Comparison of ENCODE assay signal across 1 cellular context in genomic region chr17:75846701-75847594, GRCh38.
TF ChIP-seq lines count a peak whose summit lies in the region.

No MANE protein-coding gene starts in this region.

TF ChIP-seq in HepG2, 621 proteins besides CTCF, POLR2A, EP300 and RAD21 (continued from another document and continues in another):
- TF ChIP-seq SNAPC4 (CRISPR knock-in tag; IDR thresholded peaks at IDR 0.05): 0 out of 2 replicates have a peak, but pooled peaks have one; percentile 72
- no peak for TF ChIP-seq ARID3A (IDR thresholded peaks at IDR 0.05; ENCODE audit: low read depth, low read length)
- TF ChIP-seq ZFAT (CRISPR knock-in tag; conservative IDR thresholded peaks at IDR 0.05): no peak
- no peak for TF ChIP-seq KIAA2018 (CRISPR knock-in tag; IDR thresholded peaks at IDR 0.05; ENCODE audit: borderline replicate concordance)
- TF ChIP-seq HOXA7 (CRISPR knock-in tag; IDR thresholded peaks at IDR 0.05): no peak; the same call in 1 of the 2 replicates
- TF ChIP-seq ARID5B (CRISPR knock-in tag; IDR thresholded peaks at IDR 0.05): peak; percentile 86; the same call in 1 of the 2 replicates
- peak; percentile 94 for TF ChIP-seq ZGPAT (CRISPR knock-in tag; IDR thresholded peaks at IDR 0.05)
- TF ChIP-seq MLLT10 (CRISPR knock-in tag; IDR thresholded peaks at IDR 0.05): no peak
- peak; percentile 91 for TF ChIP-seq CBFB (CRISPR knock-in tag; IDR thresholded peaks at IDR 0.05)
- peak; percentile 75; the same call in 1 of the 2 replicates for TF ChIP-seq HINFP (CRISPR knock-in tag; IDR thresholded peaks at IDR 0.05; ENCODE audit: low read depth)
- TF ChIP-seq ZNF33B (CRISPR knock-in tag; IDR thresholded peaks at IDR 0.05): no peak
- peak; percentile 84 for TF ChIP-seq MED1 (CRISPR knock-in tag; IDR thresholded peaks at IDR 0.05)
- no peak; the same call in none of the 2 replicates for TF ChIP-seq THAP11 (CRISPR knock-in tag; IDR thresholded peaks at IDR 0.05)
- no peak; the same call in 1 of the 2 replicates for TF ChIP-seq ZNF816 (CRISPR knock-in tag; IDR thresholded peaks at IDR 0.05; ENCODE audit: borderline replicate concordance)
- no peak for TF ChIP-seq NAIF1 (CRISPR knock-in tag; IDR thresholded peaks at IDR 0.05; ENCODE audit: borderline replicate concordance)
- TF ChIP-seq RARG (CRISPR knock-in tag; IDR thresholded peaks at IDR 0.05; ENCODE audit: low read depth): no peak
- TF ChIP-seq PHF20 (CRISPR knock-in tag; IDR thresholded peaks at IDR 0.05): peak; percentile 63
- TF ChIP-seq ZNF766 (CRISPR knock-in tag; IDR thresholded peaks at IDR 0.05; ENCODE audit: borderline replicate concordance): peak; percentile 68; the same call in 1 of the 2 replicates
- TF ChIP-seq AFF4 (CRISPR knock-in tag; IDR thresholded peaks at IDR 0.05): no peak
- TF ChIP-seq ZNF558 (CRISPR knock-in tag; IDR thresholded peaks at IDR 0.05; ENCODE audit: borderline replicate concordance): peak; percentile 88; the same call in 1 of the 2 replicates
- peak; percentile 82; the same call in 1 of the 2 replicates for TF ChIP-seq ZNF619 (CRISPR knock-in tag; IDR thresholded peaks at IDR 0.05)
- peak; percentile 85 for TF ChIP-seq GZF1 (CRISPR knock-in tag; IDR thresholded peaks at IDR 0.05)
- TF ChIP-seq ZNF468 (CRISPR knock-in tag; IDR thresholded peaks at IDR 0.05): no peak
- TF ChIP-seq BRCA1 (CRISPR knock-in tag; IDR thresholded peaks at IDR 0.05): no peak
- peak; percentile 90 for TF ChIP-seq YEATS4 (CRISPR knock-in tag; IDR thresholded peaks at IDR 0.05; ENCODE audit: borderline replicate concordance)
